ENCODE assay signal across 1 cellular context in the genomic region with DNA sequence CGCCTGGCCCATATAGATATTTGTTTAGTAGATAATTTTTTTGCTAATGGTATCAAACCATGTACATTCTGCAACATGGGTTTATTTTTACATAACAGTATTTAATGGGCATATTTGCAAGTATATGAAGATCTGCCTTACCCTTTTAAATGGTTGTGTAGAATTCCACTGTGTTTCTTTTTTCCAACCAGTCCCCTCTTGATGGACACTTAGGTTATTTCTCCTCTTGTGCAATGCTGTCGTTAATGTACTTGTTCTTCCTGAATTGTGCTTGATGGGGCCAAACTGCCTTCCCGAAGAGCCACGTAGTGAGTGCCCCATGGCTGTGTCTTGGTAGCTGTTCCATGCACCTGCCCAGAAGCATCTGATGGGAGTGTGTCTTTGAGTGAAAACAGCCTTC.
A peak's percentile ranks its signal among the peaks of the same experiment; 100 is the strongest.
TF ChIP-seq lines count a peak whose summit lies in the region.

No MANE protein-coding gene starts in this region.

TF ChIP-seq in HepG2, 621 proteins besides CTCF, POLR2A, EP300 and RAD21 (continued from another document):
- TF ChIP-seq, protein P1, sequence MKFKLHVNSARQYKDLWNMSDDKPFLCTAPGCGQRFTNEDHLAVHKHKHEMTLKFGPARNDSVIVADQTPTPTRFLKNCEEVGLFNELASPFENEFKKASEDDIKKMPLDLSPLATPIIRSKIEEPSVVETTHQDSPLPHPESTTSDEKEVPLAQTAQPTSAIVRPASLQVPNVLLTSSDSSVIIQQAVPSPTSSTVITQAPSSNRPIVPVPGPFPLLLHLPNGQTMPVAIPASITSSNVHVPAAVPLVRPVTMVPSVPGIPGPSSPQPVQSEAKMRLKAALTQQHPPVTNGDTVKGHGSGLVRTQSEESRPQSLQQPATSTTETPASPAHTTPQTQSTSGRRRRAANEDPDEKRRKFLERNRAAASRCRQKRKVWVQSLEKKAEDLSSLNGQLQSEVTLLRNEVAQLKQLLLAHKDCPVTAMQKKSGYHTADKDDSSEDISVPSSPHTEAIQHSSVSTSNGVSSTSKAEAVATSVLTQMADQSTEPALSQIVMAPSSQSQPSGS (CRISPR knock-in tag; IDR thresholded peaks at IDR 0.05): no peak
- no peak for TF ChIP-seq ZNF362 (CRISPR knock-in tag; IDR thresholded peaks at IDR 0.05; ENCODE audit: borderline replicate concordance)
- TF ChIP-seq, protein P2, sequence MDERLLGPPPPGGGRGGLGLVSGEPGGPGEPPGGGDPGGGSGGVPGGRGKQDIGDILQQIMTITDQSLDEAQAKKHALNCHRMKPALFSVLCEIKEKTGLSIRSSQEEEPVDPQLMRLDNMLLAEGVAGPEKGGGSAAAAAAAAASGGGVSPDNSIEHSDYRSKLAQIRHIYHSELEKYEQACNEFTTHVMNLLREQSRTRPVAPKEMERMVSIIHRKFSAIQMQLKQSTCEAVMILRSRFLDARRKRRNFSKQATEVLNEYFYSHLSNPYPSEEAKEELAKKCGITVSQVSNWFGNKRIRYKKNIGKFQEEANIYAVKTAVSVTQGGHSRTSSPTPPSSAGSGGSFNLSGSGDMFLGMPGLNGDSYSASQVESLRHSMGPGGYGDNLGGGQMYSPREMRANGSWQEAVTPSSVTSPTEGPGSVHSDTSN (CRISPR knock-in tag; IDR thresholded peaks at IDR 0.05): no peak
- TF ChIP-seq AKAP8 (CRISPR knock-in tag; IDR thresholded peaks at IDR 0.05): no peak
- TF ChIP-seq ZNF24 (IDR thresholded peaks at IDR 0.05): no peak
- TF ChIP-seq GLI4 (CRISPR knock-in tag; IDR thresholded peaks at IDR 0.05; ENCODE audit: borderline replicate concordance): no peak
- TF ChIP-seq HNF4G (IDR thresholded peaks at IDR 0.05; ENCODE audit: borderline replicate concordance, low read depth, low read length): no peak
- TF ChIP-seq HNF4G (CRISPR knock-in tag; IDR thresholded peaks at IDR 0.05; ENCODE audit: borderline replicate concordance, low read depth): no peak
- TF ChIP-seq JARID2 (CRISPR knock-in tag; IDR thresholded peaks at IDR 0.05; ENCODE audit: insufficient replicate concordance): no peak
- TF ChIP-seq ZNF839 (CRISPR knock-in tag; IDR thresholded peaks at IDR 0.05; ENCODE audit: borderline replicate concordance): no peak
- TF ChIP-seq, protein P3, sequence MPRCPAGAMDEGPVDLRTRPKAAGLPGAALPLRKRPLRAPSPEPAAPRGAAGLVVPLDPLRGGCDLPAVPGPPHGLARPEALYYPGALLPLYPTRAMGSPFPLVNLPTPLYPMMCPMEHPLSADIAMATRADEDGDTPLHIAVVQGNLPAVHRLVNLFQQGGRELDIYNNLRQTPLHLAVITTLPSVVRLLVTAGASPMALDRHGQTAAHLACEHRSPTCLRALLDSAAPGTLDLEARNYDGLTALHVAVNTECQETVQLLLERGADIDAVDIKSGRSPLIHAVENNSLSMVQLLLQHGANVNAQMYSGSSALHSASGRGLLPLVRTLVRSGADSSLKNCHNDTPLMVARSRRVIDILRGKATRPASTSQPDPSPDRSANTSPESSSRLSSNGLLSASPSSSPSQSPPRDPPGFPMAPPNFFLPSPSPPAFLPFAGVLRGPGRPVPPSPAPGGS (CRISPR knock-in tag; IDR thresholded peaks at IDR 0.05): no peak
- 0 out of 2 replicates have a peak, but pooled peaks have one; percentile 14 for TF ChIP-seq ZBTB42 (CRISPR knock-in tag; IDR thresholded peaks at IDR 0.05)
- peak; percentile 99 for TF ChIP-seq MZF1 (CRISPR knock-in tag; IDR thresholded peaks at IDR 0.05; ENCODE audit: borderline replicate concordance)
- no peak for TF ChIP-seq HNRNPL (IDR thresholded peaks at IDR 0.05; ENCODE audit: low read depth, low read length)
- TF ChIP-seq SMYD3 (CRISPR knock-in tag; IDR thresholded peaks at IDR 0.05): no peak
- 0 out of 2 replicates have a peak, but pooled peaks have one; percentile 9 for TF ChIP-seq ZNF556 (CRISPR knock-in tag; IDR thresholded peaks at IDR 0.05; ENCODE audit: borderline replicate concordance)
